ENCODE assay signal across 8 cellular contexts in the genomic region with DNA sequence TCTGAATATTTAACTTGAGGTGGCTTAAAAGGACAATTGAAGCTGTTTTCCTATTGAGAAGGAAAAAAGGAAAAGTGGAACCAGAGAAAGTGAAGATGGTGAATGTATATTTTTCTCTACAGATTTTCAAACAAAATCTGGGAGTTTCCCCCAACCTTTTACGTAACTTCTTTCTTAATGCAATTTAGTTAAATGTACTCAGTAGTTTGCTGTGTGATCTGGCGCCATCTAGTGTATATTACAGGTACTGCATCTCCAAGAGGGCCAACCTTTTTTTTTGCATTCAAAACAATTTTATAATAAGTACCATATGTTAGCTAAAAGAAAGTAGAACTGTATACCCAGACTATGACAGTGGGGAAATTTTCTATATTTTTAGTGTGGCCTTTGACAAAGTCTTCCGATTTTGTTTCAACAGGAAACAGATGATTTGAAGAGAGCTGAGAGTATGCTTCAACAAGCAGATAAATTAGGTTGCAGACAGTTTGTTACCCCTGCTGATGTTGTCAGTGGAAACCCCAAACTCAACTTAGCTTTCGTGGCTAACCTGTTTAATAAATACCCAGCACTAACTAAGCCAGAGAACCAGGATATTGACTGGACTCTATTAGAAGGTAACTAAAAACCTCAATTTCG.
DNase-seq lines count a peak whose midpoint lies in the region; ATAC-seq and TF ChIP-seq lines count a peak whose summit lies in the region.

No MANE protein-coding gene starts in this region.

- H3K4me1 ChIP-seq in cardiac muscle cell (ENCODE audit: low read depth) (no peaks in the 10 kb centered on the region), mucosa of descending colon (ENCODE audit: low read depth) (no peaks in the 10 kb centered on the region)

- peak; percentile 75 for TF ChIP-seq RAD21 in Ishikawa (IDR thresholded peaks at IDR 0.05; ENCODE audit: low read depth)

- intact Hi-C loops in Right ventricle myocardium inferior (cut with DNase I) = loop anchor here (1.0 to 5.0 kb wide), 3 partner anchors 49 to 313 kb away; a partner anchor contains a TSS
- intact Hi-C loops in mucosa of descending colon (cut with DNase I, micrococcal nuclease) = loop anchor here (5.0 to 10.0 kb wide), 2 partner anchors 311 to 318 kb away; no protein-coding TSS in a partner anchor

- TF ChIP-seq EP300 in Ishikawa (IDR thresholded peaks at IDR 0.05; ENCODE audit: borderline replicate concordance) = no peak

- H3K36me3 ChIP-seq in cardiac muscle cell = peaks cover 63% of the 10 kb centered on the region
- no peaks in the 10 kb centered on the region for H3K36me3 ChIP-seq in mucosa of descending colon (ENCODE audit: low read depth)

- H3K4me3 ChIP-seq in cardiac muscle cell (no peak overlapping the region), mucosa of descending colon (no peak overlapping the region)

- no peaks in the 10 kb centered on the region for H3K27me3 ChIP-seq in cardiac muscle cell

- ATAC-seq in Right ventricle myocardium inferior (no peak), mucosa of descending colon (peak; percentile 67), GM18867 (IDR thresholded peaks at IDR 0.05; ENCODE audit: unreplicated experiment) (no peak)

- DNase-seq in cardiac muscle cell (ENCODE audit: low read depth in 1 of 2, low spot score in 1 of 2) (peak; percentile 54 to 72), Right ventricle myocardium inferior (ENCODE audit: missing footprints) (no peak), SK-N-DZ (ENCODE audit: low spot score) (peak; percentile 59), mucosa of descending colon (peak in 1 of 3 donors; percentile 57), GF-D8 (lab: John Stamatoyannopoulos, UW) (no peak)
- DNase-seq in effector CD8-positive, alpha-beta T cell (lab: John Stamatoyannopoulos, UW) = peak; percentile 0

- peak; percentile 64 for TF ChIP-seq CTCF in cardiac muscle cell (IDR thresholded peaks at IDR 0.05; ENCODE audit: low read depth, low read length)
- peak; percentile 38 for TF ChIP-seq CTCF in mucosa of descending colon (IDR thresholded peaks at IDR 0.05)

- peak overlapping the region; percentile 87 for H3K27ac ChIP-seq in cardiac muscle cell

- no peaks in the 10 kb centered on the region for H3K9me3 ChIP-seq in cardiac muscle cell (ENCODE audit: low read depth)
- H3K9me3 ChIP-seq in mucosa of descending colon = no peaks in the 10 kb centered on the region

TF ChIP-seq in Ishikawa, 13 proteins besides CTCF, POLR2A, EP300 and RAD21:
- no peak for TF ChIP-seq TCF12 (IDR thresholded peaks at IDR 0.05; ENCODE audit: low read depth)
- TF ChIP-seq ZBTB7A (IDR thresholded peaks at IDR 0.05; ENCODE audit: low read depth) = no peak
- no peak for TF ChIP-seq EGR1 (IDR thresholded peaks at IDR 0.05)
- TF ChIP-seq, protein P1, sequence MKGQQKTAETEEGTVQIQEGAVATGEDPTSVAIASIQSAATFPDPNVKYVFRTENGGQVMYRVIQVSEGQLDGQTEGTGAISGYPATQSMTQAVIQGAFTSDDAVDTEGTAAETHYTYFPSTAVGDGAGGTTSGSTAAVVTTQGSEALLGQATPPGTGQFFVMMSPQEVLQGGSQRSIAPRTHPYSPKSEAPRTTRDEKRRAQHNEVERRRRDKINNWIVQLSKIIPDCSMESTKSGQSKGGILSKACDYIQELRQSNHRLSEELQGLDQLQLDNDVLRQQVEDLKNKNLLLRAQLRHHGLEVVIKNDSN (IDR thresholded peaks at IDR 0.05) = no peak
- TF ChIP-seq, protein P2, sequence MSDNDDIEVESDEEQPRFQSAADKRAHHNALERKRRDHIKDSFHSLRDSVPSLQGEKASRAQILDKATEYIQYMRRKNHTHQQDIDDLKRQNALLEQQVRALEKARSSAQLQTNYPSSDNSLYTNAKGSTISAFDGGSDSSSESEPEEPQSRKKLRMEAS (IDR thresholded peaks at IDR 0.05) = no peak
- TF ChIP-seq, protein P3, sequence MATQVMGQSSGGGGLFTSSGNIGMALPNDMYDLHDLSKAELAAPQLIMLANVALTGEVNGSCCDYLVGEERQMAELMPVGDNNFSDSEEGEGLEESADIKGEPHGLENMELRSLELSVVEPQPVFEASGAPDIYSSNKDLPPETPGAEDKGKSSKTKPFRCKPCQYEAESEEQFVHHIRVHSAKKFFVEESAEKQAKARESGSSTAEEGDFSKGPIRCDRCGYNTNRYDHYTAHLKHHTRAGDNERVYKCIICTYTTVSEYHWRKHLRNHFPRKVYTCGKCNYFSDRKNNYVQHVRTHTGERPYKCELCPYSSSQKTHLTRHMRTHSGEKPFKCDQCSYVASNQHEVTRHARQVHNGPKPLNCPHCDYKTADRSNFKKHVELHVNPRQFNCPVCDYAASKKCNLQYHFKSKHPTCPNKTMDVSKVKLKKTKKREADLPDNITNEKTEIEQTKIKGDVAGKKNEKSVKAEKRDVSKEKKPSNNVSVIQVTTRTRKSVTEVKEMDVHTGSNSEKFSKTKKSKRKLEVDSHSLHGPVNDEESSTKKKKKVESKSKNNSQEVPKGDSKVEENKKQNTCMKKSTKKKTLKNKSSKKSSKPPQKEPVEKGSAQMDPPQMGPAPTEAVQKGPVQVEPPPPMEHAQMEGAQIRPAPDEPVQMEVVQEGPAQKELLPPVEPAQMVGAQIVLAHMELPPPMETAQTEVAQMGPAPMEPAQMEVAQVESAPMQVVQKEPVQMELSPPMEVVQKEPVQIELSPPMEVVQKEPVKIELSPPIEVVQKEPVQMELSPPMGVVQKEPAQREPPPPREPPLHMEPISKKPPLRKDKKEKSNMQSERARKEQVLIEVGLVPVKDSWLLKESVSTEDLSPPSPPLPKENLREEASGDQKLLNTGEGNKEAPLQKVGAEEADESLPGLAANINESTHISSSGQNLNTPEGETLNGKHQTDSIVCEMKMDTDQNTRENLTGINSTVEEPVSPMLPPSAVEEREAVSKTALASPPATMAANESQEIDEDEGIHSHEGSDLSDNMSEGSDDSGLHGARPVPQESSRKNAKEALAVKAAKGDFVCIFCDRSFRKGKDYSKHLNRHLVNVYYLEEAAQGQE (IDR thresholded peaks at IDR 0.05; ENCODE audit: low read depth) = no peak
- no peak for TF ChIP-seq TAF1 (IDR thresholded peaks at IDR 0.05; ENCODE audit: low read depth)
- TF ChIP-seq YY1 (IDR thresholded peaks at IDR 0.05; ENCODE audit: low read depth) = no peak

Comparison
In these comparisons a context has a peak if more than half of its experiments do, and no peak if none do; other contexts are left out.
1. DNase-seq: peak in cardiac muscle cell (2 of 2), SK-N-DZ (single experiment) and effector CD8-positive, alpha-beta T cell (single experiment); none in Right ventricle myocardium inferior (single experiment) and GF-D8 (single experiment).